27 cellular contexts compared by ENCODE assay signal in genomic region chr18:9188359-9189231, GRCh38. TPM values are rescaled to one million over a fixed set of nuclear protein-coding genes. Genes with fewer than 3 reads are reported as not detected.
DNase-seq lines count a peak whose midpoint lies in the region; ATAC-seq and TF ChIP-seq lines count a peak whose summit lies in the region.
"Had no signal": no experiment of that assay in that cellular context is flagged by ENCODE, and none has a peak within 500 bp of the region (broad histone marks: within the 10 kb centered on the region; RNA-seq: fewer than 3 reads in every experiment).

No MANE protein-coding gene starts in this region.

- peak overlapping the region in 1 of 4 donors; percentile 5 for H3K4me3 Mint-ChIP-seq in CD4-positive, CD25-positive, alpha-beta regulatory T cell
- H3K4me3 Mint-ChIP-seq in HFFc6 (no peak overlapping the region), chondrocyte (ENCODE audit: unreplicated experiment) (no peak overlapping the region)
- H3K4me3 Mint-ChIP-seq: B cell; brain; CD8-positive, alpha-beta T cell; memory B cell had no signal

- H3K27me3 Mint-ChIP-seq in CD4-positive, CD25-positive, alpha-beta regulatory T cell = no peaks in the 10 kb centered on the region
- H3K27me3 Mint-ChIP-seq in HFFc6 (ENCODE audit: insufficient read depth) (no peaks in the 10 kb centered on the region), chondrocyte (ENCODE audit: low read depth) (no peaks in the 10 kb centered on the region)
- H3K27me3 Mint-ChIP-seq: B cell, brain, memory B cell had no signal

- intact Hi-C loops in mucosa of descending colon (cut with DNase I, micrococcal nuclease) = no loop called here

- H3K4me3 ChIP-seq in CD4-positive, CD25-positive, alpha-beta regulatory T cell (ENCODE audit: low read depth, low read length) = no peak overlapping the region
- H3K4me3 ChIP-seq in mucosa of descending colon = no peak overlapping the region
- H3K4me3 ChIP-seq: pancreas, right atrium auricular region, suprapubic skin, uterus had no signal

- peaks cover 46% of the 10 kb centered on the region for H3K36me3 Mint-ChIP-seq in CD4-positive, CD25-positive, alpha-beta regulatory T cell
- H3K36me3 Mint-ChIP-seq in HFFc6 (ENCODE audit: low read depth) = peaks cover 32% of the 10 kb centered on the region
- peaks cover 16% of the 10 kb centered on the region for H3K36me3 Mint-ChIP-seq in chondrocyte (ENCODE audit: low read depth)

- H3K27me3 ChIP-seq in CD4-positive, CD25-positive, alpha-beta regulatory T cell (ENCODE audit: control insufficient read depth, insufficient read depth, low read length) = no peaks in the 10 kb centered on the region
- H3K27me3 ChIP-seq: pancreas, right atrium auricular region, suprapubic skin, uterus had no signal

- no peak overlapping the region for H3K27ac ChIP-seq in CD4-positive, CD25-positive, alpha-beta regulatory T cell (ENCODE audit: insufficient read depth, low read length, poor library complexity, severe bottlenecking)
- H3K27ac ChIP-seq: pancreas, right atrium auricular region, suprapubic skin, uterus had no signal

- H3K27ac Mint-ChIP-seq in CD4-positive, CD25-positive, alpha-beta regulatory T cell = peak overlapping the region in 2 of 3 donors; percentile 6 to 83
- H3K27ac Mint-ChIP-seq in HFFc6 (no peak overlapping the region), chondrocyte (ENCODE audit: unreplicated experiment) (peak overlapping the region; percentile 17)
- H3K27ac Mint-ChIP-seq: B cell; CD8-positive, alpha-beta T cell; memory B cell had no signal

- H3K9me3 Mint-ChIP-seq in CD4-positive, CD25-positive, alpha-beta regulatory T cell = no peaks in the 10 kb centered on the region
- H3K9me3 Mint-ChIP-seq in HFFc6 (no peaks in the 10 kb centered on the region), chondrocyte (ENCODE audit: low read depth) (peaks cover 1% of the 10 kb centered on the region)
- H3K9me3 Mint-ChIP-seq: CD8-positive, alpha-beta T cell had no signal

- no peak for ATAC-seq in CD4-positive, CD25-positive, alpha-beta regulatory T cell (ENCODE audit: low read depth in 2 of 2)
- ATAC-seq in mucosa of descending colon (peak; percentile 44), HG03521 (IDR thresholded peaks at IDR 0.05; ENCODE audit: unreplicated experiment) (no peak)
- ATAC-seq: CD8-positive, alpha-beta T cell; HCT116; pancreas had no signal

- 0 out of 2 replicates have a peak, but pooled peaks have one; percentile 13 for TF ChIP-seq CTCF in HFFc6 (IDR thresholded peaks at IDR 0.05)
- peak; percentile 16 for TF ChIP-seq CTCF in chondrocyte (IDR thresholded peaks at IDR 0.05)
- no peak for TF ChIP-seq CTCF in mucosa of descending colon (IDR thresholded peaks at IDR 0.05)

- peaks cover 11% of the 10 kb centered on the region for H3K4me1 ChIP-seq in CD4-positive, CD25-positive, alpha-beta regulatory T cell (ENCODE audit: control insufficient read depth, insufficient read depth, low read length, poor library complexity, severe bottlenecking)
- peaks cover 4% of the 10 kb centered on the region for H3K4me1 ChIP-seq in mucosa of descending colon (ENCODE audit: low read depth)
- H3K4me1 ChIP-seq: uterus had no signal

- H3K4me1 Mint-ChIP-seq in CD4-positive, CD25-positive, alpha-beta regulatory T cell = peaks cover 45 to 67% (median 54%) of the 10 kb centered on the region in 4 donors
- peaks cover 21% of the 10 kb centered on the region for H3K4me1 Mint-ChIP-seq in HFFc6 (ENCODE audit: low read depth)
- peaks cover 20% of the 10 kb centered on the region for H3K4me1 Mint-ChIP-seq in chondrocyte (ENCODE audit: low read depth)
- H3K4me1 Mint-ChIP-seq: brain had no signal

- no peak for DNase-seq in CD4-positive, CD25-positive, alpha-beta regulatory T cell
- DNase-seq in HFFc6 (no peak), chondrocyte (ENCODE audit: low spot score) (no peak), mucosa of descending colon (no peak), cerebellum (ENCODE audit: low spot score) (no peak), AML-193 (lab: John Stamatoyannopoulos, UW) (no peak)
- DNase-seq in activated CD8-positive, alpha-beta memory T cell treated with anti-CD3 and anti-CD28 coated beads for 24 hours = no peak
- DNase-seq: activated gamma-delta T cell treated with Interleukin-2 at 50 U/mL for 16 hours; CD8-positive, alpha-beta T cell; cerebellar nuclear complex; hippocampal formation; NCI-H1048; NCI-H1694; NCI-H446; NCI-H748 treated with DMSO at 0.1 percent for 48 hours; pancreas; SIG-M5; small intestine; stimulated activated naive CD4-positive, alpha-beta T cell; uterus had no signal

- H3K9me3 ChIP-seq in CD4-positive, CD25-positive, alpha-beta regulatory T cell (ENCODE audit: control insufficient read depth in 2 of 2, low read length in 2 of 2) = no peaks in the 10 kb centered on the region
- no peaks in the 10 kb centered on the region for H3K9me3 ChIP-seq in mucosa of descending colon
- H3K9me3 ChIP-seq: pancreas, right atrium auricular region, suprapubic skin, uterus had no signal

- peaks cover 49% of the 10 kb centered on the region for H3K36me3 ChIP-seq in CD4-positive, CD25-positive, alpha-beta regulatory T cell (ENCODE audit: control insufficient read depth, insufficient read depth, low read length)
- no peaks in the 10 kb centered on the region for H3K36me3 ChIP-seq in mucosa of descending colon (ENCODE audit: low read depth)

RNA-seq across cellular contexts. Expression of gene ANKRD12, which starts 52.0 kb away (rescaled TPM):
- 200 TPM for total RNA-seq in CD4-positive, CD25-positive, alpha-beta regulatory T cell
- polyA plus RNA-seq in CD4-positive, CD25-positive, alpha-beta regulatory T cell = 10 to 100 TPM; 28.2 to 41.9 (median 37.0) TPM
- 10 to 100 TPM; 26.5 to 31.3 (median 29.8) TPM for total RNA-seq in HFFc6 (2021; fragmentation: NEBNext Ultra II Directional; extraction: Animal tissue kit (Norgen Biotek cat#: 25700))
- total RNA-seq in chondrocyte (33.2 to 39.1 TPM (median 34.0 TPM) in 3 replicates), mucosa of descending colon (100 to 1,000 TPM in 1 of 3 donors, 10 to 100 TPM in 2; 46.8 to 108 (median 63.6) TPM), cerebellum (102 TPM)
